10 cellular contexts compared by ENCODE assay signal in genomic region chrX:1027133-1027532, GRCh38.
DNase-seq lines count a peak whose midpoint lies in the region; ATAC-seq lines count a peak whose summit lies in the region.
"Had no signal": no experiment of that assay in that cellular context is flagged by ENCODE, and none has a peak within 500 bp of the region (broad histone marks: within the 10 kb centered on the region; RNA-seq: fewer than 3 reads in every experiment).

No MANE protein-coding gene starts in this region.

- peaks cover 21% of the 10 kb centered on the region for H3K4me1 Mint-ChIP-seq in activated T-cell treated with anti-CD3 and anti-CD28 coated beads, Interleukin-2, amount 50 U/mL, for 72 hours (ENCODE audit: low read depth)

- H3K4me3 Mint-ChIP-seq in activated T-cell treated with anti-CD3 and anti-CD28 coated beads, Interleukin-2, amount 50 U/mL, for 72 hours, result peak overlapping the region; percentile 52 to 82

- DNase-seq in stimulated activated CD4-positive, alpha-beta T cell treated with anti-CD3 and anti-CD28 coated beads, Interleukin-15, amount 100 ng/mL, for 24 hours, result peak; percentile 12
- DNase-seq in stimulated activated CD4-positive, alpha-beta T cell treated with anti-CD3 and anti-CD28 coated beads, Interleukin-4, amount 100 ng/mL, for 4 hours, result no peak
- no peak for DNase-seq in activated T-cell treated with anti-CD3 and anti-CD28 coated beads, Interleukin-2, amount 50 U/mL, for 72 hours
- DNase-seq in CD1c-positive myeloid dendritic cell (ENCODE audit: extremely low spot score) (no peak), DMS79 treated with DMSO at 0.1 percent for 48 hours (lab: John Stamatoyannopoulos, UW) (no peak), middle frontal gyrus (ENCODE audit: extremely low spot score, low spot score) (no peak), HuH-7.5 (ENCODE audit: low spot score) (no peak)
- DNase-seq: SJCRH30 had no signal

- H3K27me3 Mint-ChIP-seq in activated T-cell treated with anti-CD3 and anti-CD28 coated beads, Interleukin-2, amount 50 U/mL, for 72 hours (ENCODE audit: low read depth), result peaks cover 16% of the 10 kb centered on the region

- no peaks in the 10 kb centered on the region for H3K9me3 Mint-ChIP-seq in activated T-cell treated with anti-CD3 and anti-CD28 coated beads, Interleukin-2, amount 50 U/mL, for 72 hours

- H3K27ac Mint-ChIP-seq in activated T-cell treated with anti-CD3 and anti-CD28 coated beads, Interleukin-2, amount 50 U/mL, for 72 hours, result peak overlapping the region; percentile 88

- no peaks in the 10 kb centered on the region for H3K36me3 Mint-ChIP-seq in activated T-cell treated with anti-CD3 and anti-CD28 coated beads, Interleukin-2, amount 50 U/mL, for 72 hours (ENCODE audit: insufficient read depth in 2 of 2)

- peak; percentile 31 for ATAC-seq in HG03460 (IDR thresholded peaks at IDR 0.05; ENCODE audit: unreplicated experiment)
- ATAC-seq in activated T-cell treated with anti-CD3 and anti-CD28 coated beads, Interleukin-2, amount 50 U/mL, for 72 hours (replicated peaks in 1 of 2), result no peak
- ATAC-seq: HCT116 had no signal
